ENCODE assay signal across 15 cellular contexts in the genomic region with DNA sequence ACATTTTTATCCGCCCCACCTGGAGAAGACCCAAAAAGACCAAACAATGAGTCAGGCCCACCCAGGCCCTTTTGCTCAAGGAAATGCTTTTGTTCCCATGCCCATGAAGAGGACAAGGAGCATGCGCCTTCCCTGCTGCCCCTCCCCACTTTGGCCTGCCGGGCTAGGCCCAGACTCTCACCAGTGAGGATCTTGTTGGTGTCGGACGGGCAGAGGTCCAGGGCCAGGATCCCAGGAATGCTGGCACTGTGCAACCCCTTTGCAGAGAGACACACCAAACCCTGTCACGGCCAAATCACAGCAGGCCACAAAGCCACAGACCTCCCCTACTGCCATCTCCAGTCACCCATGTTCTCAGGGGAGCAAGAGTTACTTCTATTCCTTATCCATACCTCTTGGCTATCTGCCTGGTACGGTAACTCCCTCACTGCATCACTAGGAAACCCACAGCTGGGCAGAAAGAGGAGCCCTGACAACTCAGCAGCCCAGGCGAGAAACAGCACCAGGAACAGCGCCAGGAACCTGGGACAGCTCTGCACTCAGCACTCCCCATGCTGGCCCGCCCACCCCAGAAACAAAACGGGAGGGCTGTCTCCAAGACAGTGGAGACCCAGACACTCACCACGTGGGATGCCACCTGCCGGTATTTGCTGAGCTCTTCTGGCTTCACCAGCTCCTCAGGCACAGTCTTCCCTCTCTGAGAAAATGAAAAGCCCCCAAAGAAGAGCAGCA. TPM values are rescaled to one million over a fixed set of nuclear protein-coding genes. Genes with fewer than 3 reads are reported as not detected.
A peak's percentile ranks its signal among the peaks of the same experiment; 100 is the strongest.
DNase-seq lines count a peak whose midpoint lies in the region; ATAC-seq and TF ChIP-seq lines count a peak whose summit lies in the region.
"Had no signal": no experiment of that assay in that cellular context is flagged by ENCODE, and none has a peak within 500 bp of the region (broad histone marks: within the 10 kb centered on the region; RNA-seq: fewer than 3 reads in every experiment).

No MANE protein-coding gene starts in this region.

- H3K27ac Mint-ChIP-seq in activated naive CD4-positive, alpha-beta T cell treated with anti-CD3 and anti-CD28 coated beads, Interleukin-2, amount 10 ng/mL, durations not matched to agents 7 days and 5 days, result no peak overlapping the region
- H3K27ac Mint-ChIP-seq in activated naive CD4-positive, alpha-beta T cell treated with anti-CD3 and anti-CD28 coated beads for 36 hours, result no peak overlapping the region

- no peaks in the 10 kb centered on the region for H3K9me3 Mint-ChIP-seq in activated naive CD4-positive, alpha-beta T cell treated with anti-CD3 and anti-CD28 coated beads, Interleukin-2, amount 10 ng/mL, durations not matched to agents 7 days and 5 days
- H3K9me3 Mint-ChIP-seq in activated naive CD4-positive, alpha-beta T cell treated with anti-CD3 and anti-CD28 coated beads for 36 hours, result no peaks in the 10 kb centered on the region
- H3K9me3 Mint-ChIP-seq: H9 had no signal

- ATAC-seq in left lobe of liver (peak; percentile 31), left colon (no peak)

- peaks cover 0 to 27% (median 21%) of the 10 kb centered on the region in 4 donors for H3K4me1 ChIP-seq in sigmoid colon

- H3K4me3 ChIP-seq in sigmoid colon, result no peak overlapping the region
- H3K4me3 ChIP-seq: Peyer's patch had no signal

- H3K27ac ChIP-seq in RWPE1 (peak overlapping the region; percentile 46), sigmoid colon (no peak overlapping the region)
- H3K27ac ChIP-seq: C4-2B, Peyer's patch had no signal

- POLR2A ChIA-PET in RWPE1 (lab: Yijun Ruan, JAX; ENCODE audit: low non-redundant PET), result no interaction called here

- TF ChIP-seq POLR2A in sigmoid colon (IDR thresholded peaks at IDR 0.05), result no peak

- H3K27me3 Mint-ChIP-seq in activated naive CD4-positive, alpha-beta T cell treated with anti-CD3 and anti-CD28 coated beads, Interleukin-2, amount 10 ng/mL, durations not matched to agents 7 days and 5 days, result no peaks in the 10 kb centered on the region
- no peaks in the 10 kb centered on the region for H3K27me3 Mint-ChIP-seq in activated naive CD4-positive, alpha-beta T cell treated with anti-CD3 and anti-CD28 coated beads for 36 hours (ENCODE audit: low read depth)

- no peaks in the 10 kb centered on the region for H3K9me3 ChIP-seq in sigmoid colon
- H3K9me3 ChIP-seq: Peyer's patch had no signal

- CTCF ChIA-PET in activated naive CD4-positive, alpha-beta T cell treated with anti-CD3 and anti-CD28 coated beads, Interleukin-2, amount 10 ng/mL, durations not matched to agents 7 days and 5 days (lab: Charles Lee), result interaction anchor here (0.7 to 10.1 kb wide), 9 partner anchors 10 to 286 kb away, joined by 3 to 100 read pairs (median 11); a partner anchor contains a TSS
- CTCF ChIA-PET in activated naive CD4-positive, alpha-beta T cell treated with anti-CD3 and anti-CD28 coated beads for 36 hours (lab: Charles Lee), result interaction anchor here (0.7 to 9.9 kb wide), 8 partner anchors 12 to 365 kb away, joined by 3 to 82 read pairs (median 7); a partner anchor contains a TSS
- CTCF ChIA-PET in RWPE1 (lab: Yijun Ruan, JAX), result interaction anchor here (0.8 to 1.6 kb wide), 4 partner anchors 13 to 273 kb away, joined by 3 to 6 read pairs (median 5); no protein-coding TSS in a partner anchor

- H3K4me1 Mint-ChIP-seq in activated naive CD4-positive, alpha-beta T cell treated with anti-CD3 and anti-CD28 coated beads, Interleukin-2, amount 10 ng/mL, durations not matched to agents 7 days and 5 days, result peaks cover 21% of the 10 kb centered on the region
- H3K4me1 Mint-ChIP-seq in activated naive CD4-positive, alpha-beta T cell treated with anti-CD3 and anti-CD28 coated beads for 36 hours (ENCODE audit: low read depth), result peaks cover 23% of the 10 kb centered on the region

- peaks cover 56% of the 10 kb centered on the region for H3K36me3 Mint-ChIP-seq in activated naive CD4-positive, alpha-beta T cell treated with anti-CD3 and anti-CD28 coated beads, Interleukin-2, amount 10 ng/mL, durations not matched to agents 7 days and 5 days
- peaks cover 59% of the 10 kb centered on the region for H3K36me3 Mint-ChIP-seq in activated naive CD4-positive, alpha-beta T cell treated with anti-CD3 and anti-CD28 coated beads for 36 hours (ENCODE audit: low read depth)

- DNase-seq in activated naive CD4-positive, alpha-beta T cell treated with anti-CD3 and anti-CD28 coated beads, Interleukin-2, amount 10 ng/mL, durations not matched to agents 7 days and 5 days, result peak; percentile 19
- DNase-seq in activated naive CD4-positive, alpha-beta T cell treated with anti-CD3 and anti-CD28 coated beads for 36 hours, result no peak
- DNase-seq in RWPE1 (ENCODE audit: low spot score), result no peak
- no peak for DNase-seq in left lobe of liver (ENCODE audit: low spot score)
- peak; percentile 63 for DNase-seq in sigmoid colon
- no peak for DNase-seq in mucosa of gallbladder (ENCODE audit: low spot score)
- DNase-seq in left colon, result no peak
- DNase-seq in LoVo (ENCODE audit: low spot score), result no peak
- DNase-seq: H9, Karpas-422, NCI-H1417, NCI-H2029, NCI-H510A, Peyer's patch had no signal

- intact Hi-C loops in activated naive CD4-positive, alpha-beta T cell treated with anti-CD3 and anti-CD28 coated beads for 36 hours (cut with micrococcal nuclease), result no loop called here
- intact Hi-C loops in sigmoid colon (cut with DNase I) (loop anchor here (10.0 kb wide), 1 partner anchor 434 kb away; a partner anchor contains a TSS), left colon (cut with DNase I, micrococcal nuclease) (no loop called here)

- TF ChIP-seq CTCF in RWPE1 (conservative IDR thresholded peaks at IDR 0.05; ENCODE audit: low read depth) (no peak), sigmoid colon (IDR thresholded peaks at IDR 0.05) (no peak)

- no peak for TF ChIP-seq EP300 in sigmoid colon (IDR thresholded peaks at IDR 0.05)

- H3K4me3 Mint-ChIP-seq in activated naive CD4-positive, alpha-beta T cell treated with anti-CD3 and anti-CD28 coated beads, Interleukin-2, amount 10 ng/mL, durations not matched to agents 7 days and 5 days, result no peak overlapping the region
- H3K4me3 Mint-ChIP-seq in activated naive CD4-positive, alpha-beta T cell treated with anti-CD3 and anti-CD28 coated beads for 36 hours, result no peak overlapping the region
- H3K4me3 Mint-ChIP-seq: H9 had no signal

- WGBS in sigmoid colon, 2 donors, result 85 to 91% methylated on average over 13 of the region's 13 CpGs

- no peaks in the 10 kb centered on the region for H3K27me3 ChIP-seq in sigmoid colon
- H3K27me3 ChIP-seq: Peyer's patch had no signal

- H3K36me3 ChIP-seq in sigmoid colon, result peaks cover 55 to 75% (median 60%) of the 10 kb centered on the region in 4 donors

RNA-seq across cellular contexts. Expression of a gene that starts 5.5 kb away (rescaled TPM):
- 100 to 1,000 TPM; 108 to 119 TPM for total RNA-seq in activated naive CD4-positive, alpha-beta T cell treated with anti-CD3 and anti-CD28 coated beads for 36 hours
- total RNA-seq in left lobe of liver (44.9 TPM), sigmoid colon (10 to 100 TPM; 37.1 to 52.5 (median 38.9) TPM), mucosa of gallbladder (70.6 TPM), left colon (10 to 100 TPM; 55.8 to 58.8 TPM)
- 10 to 100 TPM; 41.2 to 92.3 (median 42.0) TPM for polyA plus RNA-seq in sigmoid colon

RNA-seq across cellular contexts. Expression of a gene that starts 13.1 kb away (rescaled TPM):
- 100 to 1,000 TPM in 1 of 2 experiments, 10 to 100 TPM in 1; 94.0 to 103 TPM for total RNA-seq in activated naive CD4-positive, alpha-beta T cell treated with anti-CD3 and anti-CD28 coated beads for 36 hours
- total RNA-seq in left lobe of liver, result 36.9 TPM
- total RNA-seq in sigmoid colon, result 100 to 1,000 TPM in 2 of 4 donors, 10 to 100 TPM in 2; 86.2 to 115 (median 98.4) TPM
- polyA plus RNA-seq in sigmoid colon, result 10 to 100 TPM; 16.2 to 57.7 (median 17.3) TPM
- 103 TPM for total RNA-seq in mucosa of gallbladder
- 10 to 100 TPM; 32.0 to 39.7 TPM for total RNA-seq in left colon

RNA-seq across cellular contexts. Expression of a gene that starts 23.4 kb away (rescaled TPM):
- total RNA-seq in activated naive CD4-positive, alpha-beta T cell treated with anti-CD3 and anti-CD28 coated beads for 36 hours, result 1 to 10 TPM; 1.2 to 2.3 TPM
- total RNA-seq in left lobe of liver (2.1 TPM), sigmoid colon (10 to 100 TPM in 1 of 4 donors, 1 to 10 TPM in 2, under 1 TPM in 1; 0.49 to 17.4 (median 2.9) TPM), mucosa of gallbladder (18.5 TPM), left colon (1 to 10 TPM; 7.8 to 9.2 TPM)
- 1 to 10 TPM in 2 of 3 donors, under 1 TPM in 1; 0.60 to 8.5 (median 2.3) TPM for polyA plus RNA-seq in sigmoid colon

RNA-seq across cellular contexts. Expression of a gene that starts 33.5 kb away (rescaled TPM):
- total RNA-seq in activated naive CD4-positive, alpha-beta T cell treated with anti-CD3 and anti-CD28 coated beads for 36 hours, result not detected
- total RNA-seq in left lobe of liver (not detected), sigmoid colon (not detected), mucosa of gallbladder (0.17 TPM), left colon (under 1 TPM in 1 of 2 donors, not detected in 1; 0.17 TPM)
- polyA plus RNA-seq in sigmoid colon, result under 1 TPM in 1 of 3 donors, not detected in 2; 0.15 TPM
- total RNA-seq: H9 had no signal

RNA-seq across cellular contexts. Expression of a gene that starts 45.1 kb away (rescaled TPM):
- total RNA-seq in activated naive CD4-positive, alpha-beta T cell treated with anti-CD3 and anti-CD28 coated beads for 36 hours, result under 1 TPM; 0.14 to 0.17 TPM
- 0.18 TPM for total RNA-seq in left lobe of liver
- under 1 TPM in 3 of 4 donors, not detected in 1; 0.27 to 0.83 (median 0.71) TPM for total RNA-seq in sigmoid colon
- polyA plus RNA-seq in sigmoid colon, result 1 to 10 TPM in 2 of 3 donors, under 1 TPM in 1; 0.60 to 2.2 (median 1.4) TPM
- 0.83 TPM for total RNA-seq in mucosa of gallbladder
- total RNA-seq in left colon, result 1 to 10 TPM; 4.6 to 6.4 TPM
- total RNA-seq: H9 had no signal

Comparison
In these comparisons a context has a peak if more than half of its experiments do, and no peak if none do; other contexts are left out.
1. DNase-seq: peak in activated naive CD4-positive, alpha-beta T cell treated with anti-CD3 and anti-CD28 coated beads, Interleukin-2, amount 10 ng/mL, durations not matched to agents 7 days and 5 days (single experiment) and sigmoid colon (single experiment); none in activated naive CD4-positive, alpha-beta T cell treated with anti-CD3 and anti-CD28 coated beads for 36 hours (single experiment), RWPE1 (single experiment), left lobe of liver (single experiment), mucosa of gallbladder (single experiment), left colon (0 of 2) and LoVo (single experiment).